22 cellular contexts compared by ENCODE assay signal in genomic region chr2:160126315-160126714, GRCh38.
"Had no signal": no experiment of that assay in that cellular context is flagged by ENCODE, and none has a peak within 500 bp of the region (broad histone marks: within the 10 kb centered on the region; RNA-seq: fewer than 3 reads in every experiment).

No MANE protein-coding gene starts in this region.

- H3K4me3 Mint-ChIP-seq: IgD-negative memory B cell had no signal

- H3K27ac Mint-ChIP-seq: IgD-negative memory B cell had no signal

- H3K4me3 ChIP-seq: K562 had no signal

- ATAC-seq: K562, Panc1, PC-3 had no signal

- DNase-seq: Kasumi-1, MM.1S, NCI-H1092 treated with DMSO at 0.1 percent for 48 hours, NCI-H1436, NCI-H187, NCI-H2029, NCI-H2081 treated with DMSO at 0.1 percent for 48 hours, NCI-H2171, NCI-H226, NCI-H446, NCI-H510A, NCI-H524 treated with DMSO at 0.1 percent for 48 hours, NCI-H69, NCI-H774, PC-3, SHP77 had no signal

- H3K27ac ChIP-seq: HL-60, KMS-11, RWPE1 had no signal

- H3K9ac ChIP-seq: KMS-11 had no signal

- H3K36me3 Mint-ChIP-seq: IgD-negative memory B cell had no signal

- H3K4me1 Mint-ChIP-seq: IgD-negative memory B cell had no signal

- H3K4me2 ChIP-seq: KMS-11 had no signal
